Comparison of ENCODE assay signal across 28 cellular contexts in the genomic region with DNA sequence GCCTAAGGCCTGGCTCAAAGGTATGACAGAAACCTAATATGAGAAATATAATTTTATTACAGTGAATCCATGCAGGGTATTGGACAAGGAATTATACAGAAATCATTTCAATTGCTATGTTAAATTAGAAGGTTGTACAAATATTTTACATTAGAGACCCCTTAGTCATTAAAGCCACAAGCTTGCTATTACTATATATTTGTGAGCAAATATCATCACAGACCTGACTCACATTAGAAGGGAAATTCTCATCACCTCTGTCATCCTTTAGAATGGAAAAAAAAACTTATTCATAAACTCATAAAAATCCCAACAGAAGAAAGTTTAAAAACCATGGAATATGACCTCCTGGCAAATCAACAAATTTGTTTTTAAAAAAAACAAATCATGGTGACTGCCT.
"Had no signal": no experiment of that assay in that cellular context is flagged by ENCODE, and none has a peak within 500 bp of the region (broad histone marks: within the 10 kb centered on the region; RNA-seq: fewer than 3 reads in every experiment).

No MANE protein-coding gene starts in this region.

- H3K27ac Mint-ChIP-seq: activated naive CD8-positive, alpha-beta T cell treated with anti-CD3 and anti-CD28 coated beads for 36 hours; natural killer cell; neural progenitor cell had no signal

- H3K4me1 ChIP-seq: breast epithelium, esophagus squamous epithelium, left lung, spleen, testis had no signal

- H3K27ac ChIP-seq: breast epithelium, epithelial cell of prostate, esophagus squamous epithelium, left lung, neural progenitor cell, spleen, testis, VCaP had no signal

- FAIRE-seq: endometrium, frontal cortex, islet of Langerhans, TTC549, urothelium cell line had no signal

- H3K4me3 ChIP-seq: breast epithelium, esophagus squamous epithelium, left lung, lung, neural progenitor cell, spleen, testis had no signal

- H3K4me2 ChIP-seq: neural progenitor cell had no signal

- H3K9ac ChIP-seq: neural progenitor cell had no signal

- H3K9me3 ChIP-seq: breast epithelium, esophagus squamous epithelium, left lung, spleen, testis had no signal

- H3K9me3 Mint-ChIP-seq: activated naive CD8-positive, alpha-beta T cell treated with anti-CD3 and anti-CD28 coated beads for 36 hours; neural progenitor cell had no signal

- H2AFZ ChIP-seq: neural progenitor cell had no signal

- H3K27me3 ChIP-seq: breast epithelium, esophagus squamous epithelium, left lung, neural progenitor cell, spleen, testis had no signal

- H3K27me3 Mint-ChIP-seq: activated naive CD8-positive, alpha-beta T cell treated with anti-CD3 and anti-CD28 coated beads for 36 hours; central memory CD8-positive, alpha-beta T cell had no signal

- H3K4me3 Mint-ChIP-seq: activated naive CD8-positive, alpha-beta T cell treated with anti-CD3 and anti-CD28 coated beads for 36 hours; central memory CD8-positive, alpha-beta T cell; natural killer cell; neural progenitor cell had no signal

- ATAC-seq: left lung, natural killer cell, right cardiac atrium had no signal

- H3K36me3 Mint-ChIP-seq: activated naive CD8-positive, alpha-beta T cell treated with anti-CD3 and anti-CD28 coated beads for 36 hours; natural killer cell had no signal

- DNase-seq: activated CD4-positive, alpha-beta T cell treated with anti-CD3 and anti-CD28 coated beads for 4 hours; activated CD4-positive, alpha-beta T cell treated with anti-CD3 and anti-CD28 coated beads, Interleukin-2, amount 50 U/mL, for 48 hours; activated CD8-positive, alpha-beta memory T cell treated with anti-CD3 and anti-CD28 coated beads for 24 hours; activated effector memory CD4-positive, alpha-beta T cell treated with Interleukin-2 at 50 U/mL for 16 hours; activated naive CD4-positive, alpha-beta T cell treated with Interleukin-2 at 50 U/mL for 16 hours; activated naive CD8-positive, alpha-beta T cell treated with anti-CD3 and anti-CD28 coated beads for 36 hours; effector CD8-positive, alpha-beta T cell; esophagus squamous epithelium; left lung; mesendoderm; natural killer cell; right cardiac atrium; spleen; stimulated activated naive CD4-positive, alpha-beta T cell; T-helper 9 cell; testis; trophoblast cell had no signal

- H3K4me1 Mint-ChIP-seq: activated naive CD8-positive, alpha-beta T cell treated with anti-CD3 and anti-CD28 coated beads for 36 hours; central memory CD8-positive, alpha-beta T cell; natural killer cell had no signal

- H3K36me3 ChIP-seq: breast epithelium, esophagus squamous epithelium, left lung, neural progenitor cell, spleen had no signal
